ENCODE assay signal across 14 cellular contexts in genomic region chr1:160578694-160579191, GRCh38. TPM values are rescaled to one million over a fixed set of nuclear protein-coding genes. Genes with fewer than 3 reads are reported as not detected.
DNase-seq lines count a peak whose midpoint lies in the region; FAIRE-seq and TF ChIP-seq lines count a peak whose summit lies in the region.
"Had no signal": no experiment of that assay in that cellular context is flagged by ENCODE, and none has a peak within 500 bp of the region (broad histone marks: within the 10 kb centered on the region; RNA-seq: fewer than 3 reads in every experiment).

No MANE protein-coding gene starts in this region.

- DNase-seq in GM06990 (ENCODE audit: extremely low read depth, insufficient read length) (no peak), NB4 (ENCODE audit: low read depth) (peak; percentile 15), coronary artery (ENCODE audit: low spot score) (no peak), small intestine (no peak), COLO829 (ENCODE audit: low spot score) (no peak), ascending aorta (ENCODE audit: low spot score in 2 of 2) (no peak), NCI-H2081 (lab: John Stamatoyannopoulos, UW) (no peak)
- DNase-seq: DMS53; MG63; NCI-H526 treated with DMSO at 0.1 percent for 48 hours; stimulated activated CD4-positive, alpha-beta T cell treated with anti-CD3 and anti-CD28 coated beads, Interleukin-2, amount 100 ng/mL, for 24 hours had no signal

- no peak for FAIRE-seq in small intestine (lab: Jason Lieb, UNC)
- FAIRE-seq: endometrium, urothelium cell line had no signal

- H3K9me3 ChIP-seq in small intestine (ENCODE audit: control insufficient read depth, low read depth) (no peaks in the 10 kb centered on the region), ascending aorta (no peaks in the 10 kb centered on the region)
- H3K9me3 ChIP-seq: HAP-1, MG63 had no signal

- H3K4me3 ChIP-seq in GM06990 (replicated peaks; ENCODE audit: low read depth, low read length) (peak overlapping the region; percentile 56), NB4 (ENCODE audit: low read depth, low read length) (peak overlapping the region; percentile 69), coronary artery (peak overlapping the region; percentile 47), small intestine (ENCODE audit: low read depth in 1 of 2, low read length in 2 of 2) (peak overlapping the region in 1 of 2 donors; percentile 36), ascending aorta (peak overlapping the region in 1 of 2 donors; percentile 38)
- H3K4me3 ChIP-seq: HAP-1, MG63 had no signal

- WGBS in small intestine, 3 donors: 26 to 31% (median 28%) methylated on average over 3 of the region's 3 CpGs

- TF ChIP-seq CTCF in GM06990 (IDR thresholded peaks at IDR 0.05; ENCODE audit: insufficient read depth, low read length, poor library complexity, severe bottlenecking) (no peak), NB4 (IDR thresholded peaks at IDR 0.05; ENCODE audit: low read depth, low read length) (no peak), coronary artery (IDR thresholded peaks at IDR 0.05) (no peak), ascending aorta (IDR thresholded peaks at IDR 0.05) (no peak)

- H3K36me3 ChIP-seq in GM06990 (ENCODE audit: control insufficient read depth, insufficient read depth, low read length): no peaks in the 10 kb centered on the region
- H3K36me3 ChIP-seq in small intestine (ENCODE audit: control insufficient read depth in 2 of 2, insufficient read depth in 2 of 2, low read length in 2 of 2): no peaks in the 10 kb centered on the region
- H3K36me3 ChIP-seq in ascending aorta: no peaks in the 10 kb centered on the region
- H3K36me3 ChIP-seq: HAP-1, MG63 had no signal

- peak overlapping the region in 1 of 2 donors; percentile 43 for H3K27ac ChIP-seq in coronary artery
- peak overlapping the region; percentile 55 to 80 for H3K27ac ChIP-seq in small intestine (ENCODE audit: low read depth in 1 of 2, low read length in 1 of 2)
- no peak overlapping the region for H3K27ac ChIP-seq in ascending aorta

- H3K4me1 ChIP-seq in small intestine (ENCODE audit: control insufficient read depth in 2 of 2, insufficient read depth in 1 of 2, low read depth in 1 of 2, low read length in 1 of 2): no peaks in the 10 kb centered on the region
- no peaks in the 10 kb centered on the region for H3K4me1 ChIP-seq in ascending aorta

- no peak for TF ChIP-seq POLR2A in NB4 (IDR thresholded peaks at IDR 0.05; ENCODE audit: extremely low read depth, insufficient read length)

- intact Hi-C loops in ascending aorta (cut with DNase I): no loop called here

- H3K27me3 ChIP-seq in GM06990 (replicated peaks; ENCODE audit: control insufficient read depth, insufficient read depth, low read length) (no peaks in the 10 kb centered on the region), small intestine (ENCODE audit: control insufficient read depth in 2 of 2, insufficient read depth in 2 of 2, low read length in 2 of 2) (no peaks in the 10 kb centered on the region), ascending aorta (no peaks in the 10 kb centered on the region)

RNA-seq across cellular contexts. Expression of gene CD84, which starts 0.6 kb away (rescaled TPM):
- under 1 TPM; 0.22 to 0.94 (median 0.27) TPM for polyA plus RNA-seq in small intestine
- 1.1 TPM for total RNA-seq in ascending aorta

RNA-seq across cellular contexts. Expression of gene SLAMF6, which starts 55.7 kb away (rescaled TPM):
- polyA plus RNA-seq in small intestine: 1 to 10 TPM in 1 of 3 donors, under 1 TPM in 2; 0.22 to 1.6 (median 0.81) TPM
- not detected for total RNA-seq in ascending aorta

Comparison
In these comparisons a context has a peak if more than half of its experiments do, and no peak if none do; other contexts are left out.
1. H3K27ac ChIP-seq: peak in small intestine (2 of 2); none in ascending aorta (0 of 2).